Comparison of ENCODE assay signal across 22 cellular contexts in the genomic region with DNA sequence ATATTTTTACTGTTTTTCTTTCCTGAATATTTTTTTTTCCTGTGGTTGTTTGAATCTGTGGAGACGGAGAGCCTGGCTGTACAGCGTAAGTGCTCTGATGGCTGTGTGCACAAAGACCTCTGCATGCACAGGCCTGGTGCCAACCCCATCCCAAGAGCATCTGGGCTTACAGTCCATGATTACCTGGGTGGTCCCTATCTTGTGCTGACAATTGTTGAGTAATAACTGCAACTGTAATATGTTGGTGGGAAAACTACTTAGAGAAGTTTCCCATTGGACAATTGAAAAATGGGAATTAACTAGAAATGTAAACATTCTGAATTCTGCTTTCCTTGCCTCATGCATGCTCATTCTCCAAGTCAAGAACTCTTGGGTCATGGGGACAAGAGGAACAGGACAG.
"Had no signal": no experiment of that assay in that cellular context is flagged by ENCODE, and none has a peak within 500 bp of the region (broad histone marks: within the 10 kb centered on the region; RNA-seq: fewer than 3 reads in every experiment).

No MANE protein-coding gene starts in this region.

- DNase-seq: cortex of kidney; effector memory CD8-positive, alpha-beta T cell; erythroblast; esophagus squamous epithelium; head of caudate nucleus; mucosa of descending colon; naive B cell; spleen; stimulated activated CD4-positive, alpha-beta T cell treated with anti-CD3 and anti-CD28 coated beads, Interleukin-4, amount 100 ng/mL, for 4 hours; stimulated activated naive CD8-positive, alpha-beta T cell treated with anti-CD3 and anti-CD28 coated beads, Interleukin-15, Interleukin-2, amounts not matched to agents 100 U/mL and 50 U/mL, for 24 hours; substantia nigra; testis; tibial artery; upper lobe of left lung had no signal

- H3K27me3 ChIP-seq: esophagus squamous epithelium, neural progenitor cell, right atrium auricular region, spleen, testis, upper lobe of left lung had no signal

- H3K9me3 ChIP-seq: esophagus squamous epithelium, mucosa of descending colon, right atrium auricular region, spleen, testis, tibial artery, upper lobe of left lung had no signal

- H3K27ac ChIP-seq: esophagus squamous epithelium, neural progenitor cell, parathyroid adenoma, right atrium auricular region, skin epidermis, spleen, testis, tibial artery, upper lobe of left lung had no signal

- ATAC-seq: effector memory CD8-positive, alpha-beta T cell; natural killer cell treated with Interleukin-12 subunit alpha and Interleukin-12 subunit beta and Interleukin-15 and Interleukin-18, amount 100 ng/mL, for 72 hours; sciatic nerve; stimulated activated memory B cell treated with anti-CD40 and anti-IgM and Interleukin-4, amounts not matched to agents 10 μg/mL and 1 μg/mL and 100 μg/mL, for 72 hours; stimulated activated naive CD8-positive, alpha-beta T cell treated with anti-CD3 and anti-CD28 coated beads, Interleukin-15, Interleukin-2, amounts not matched to agents 100 U/mL and 50 U/mL, for 24 hours had no signal

- H3K4me3 ChIP-seq: esophagus squamous epithelium, lung, mucosa of descending colon, neural progenitor cell, right atrium auricular region, skin epidermis, spleen, testis, tibial artery, upper lobe of left lung had no signal

- H3K36me3 ChIP-seq: esophagus squamous epithelium, neural progenitor cell, right atrium auricular region, spleen, tibial artery, upper lobe of left lung had no signal

- H3K4me1 ChIP-seq: esophagus squamous epithelium, parathyroid adenoma, right atrium auricular region, spleen, testis, tibial artery, upper lobe of left lung had no signal
